ENCODE assay signal across 17 cellular contexts in genomic region chr1:58107943-58108342, GRCh38.
"Had no signal": no experiment of that assay in that cellular context is flagged by ENCODE, and none has a peak within 500 bp of the region (broad histone marks: within the 10 kb centered on the region; RNA-seq: fewer than 3 reads in every experiment).

No MANE protein-coding gene starts in this region.

- H3K9me3 Mint-ChIP-seq: activated T-helper 1 cell treated with anti-CD3 and anti-CD28 coated beads, Interleukin-12 subunit alpha, Interleukin-12 subunit beta, Interleukin-2, Interleukin-4 antibody, amounts not matched to agents 30 ng/mL and 10 ng/mL and 1 ng/mL, durations not matched to agents 14 hours and 24 hours and 36 hours; dendritic cell treated with granulocyte-macrophage colony-stimulating factor and Interleukin-4, amounts not matched to agents 40 ng/mL and 50 ng/mL, for 4 days; neural crest cell had no signal

- H3K36me3 Mint-ChIP-seq: activated naive CD8-positive, alpha-beta T cell; immature natural killer cell had no signal

- H3K4me3 ChIP-seq: esophagus muscularis mucosa, heart right ventricle, tibial artery had no signal

- H3K4me3 Mint-ChIP-seq: activated naive CD8-positive, alpha-beta T cell; activated T-helper 1 cell treated with anti-CD3 and anti-CD28 coated beads, Interleukin-12 subunit alpha, Interleukin-12 subunit beta, Interleukin-2, Interleukin-4 antibody, amounts not matched to agents 30 ng/mL and 10 ng/mL and 1 ng/mL, durations not matched to agents 14 hours and 24 hours and 36 hours; dendritic cell treated with granulocyte-macrophage colony-stimulating factor and Interleukin-4, amounts not matched to agents 40 ng/mL and 50 ng/mL, for 4 days; immature natural killer cell; neural crest cell had no signal

- DNase-seq: activated CD4-positive, alpha-beta T cell treated with anti-CD3 and anti-CD28 coated beads, Interleukin-2, amount 50 U/mL, for 4 hours; effector CD8-positive, alpha-beta T cell; heart right ventricle; immature natural killer cell; kidney glomerular epithelial cell; left ventricle myocardium superior; stimulated activated CD4-positive, alpha-beta T cell treated with anti-CD3 and anti-CD28 coated beads, Interleukin-12 subunit alpha, Interleukin-12 subunit beta, amount 100 ng/mL, for 4 hours; stimulated activated CD4-positive, alpha-beta T cell treated with anti-CD3 and anti-CD28 coated beads, Interleukin-1b, Interleukin-23, amount 100 ng/mL, for 48 hours; stimulated activated CD8-positive, alpha-beta memory T cell treated with anti-CD3 and anti-CD28 coated beads, Interleukin-4, amount 100 ng/mL, for 48 hours; stimulated activated naive CD8-positive, alpha-beta T cell treated with anti-CD3 and anti-CD28 coated beads, Interleukin-15, Interleukin-2, amounts not matched to agents 100 U/mL and 50 U/mL, for 24 hours; substantia nigra; tibial artery had no signal

- H3K4me1 Mint-ChIP-seq: immature natural killer cell had no signal

- H3K36me3 ChIP-seq: esophagus muscularis mucosa, heart right ventricle, tibial artery had no signal

- ATAC-seq: heart right ventricle; left ventricle myocardium superior; stimulated activated naive CD8-positive, alpha-beta T cell treated with anti-CD3 and anti-CD28 coated beads, Interleukin-15, Interleukin-2, amounts not matched to agents 100 U/mL and 50 U/mL, for 24 hours had no signal

- H3K27ac Mint-ChIP-seq: activated naive CD8-positive, alpha-beta T cell; activated T-helper 1 cell treated with anti-CD3 and anti-CD28 coated beads, Interleukin-12 subunit alpha, Interleukin-12 subunit beta, Interleukin-2, Interleukin-4 antibody, amounts not matched to agents 30 ng/mL and 10 ng/mL and 1 ng/mL, durations not matched to agents 14 hours and 24 hours and 36 hours; dendritic cell treated with granulocyte-macrophage colony-stimulating factor and Interleukin-4, amounts not matched to agents 40 ng/mL and 50 ng/mL, for 4 days; immature natural killer cell had no signal

- H3K27me3 Mint-ChIP-seq: dendritic cell treated with granulocyte-macrophage colony-stimulating factor and Interleukin-4, amounts not matched to agents 40 ng/mL and 50 ng/mL, for 4 days had no signal

- H3K27me3 ChIP-seq: esophagus muscularis mucosa, tibial artery had no signal
